Comparison of ENCODE assay signal across 8 cellular contexts in genomic region chr20:63978319-63979220, GRCh38. TPM values are rescaled to one million over a fixed set of nuclear protein-coding genes. Genes with fewer than 3 reads are reported as not detected.
DNase-seq lines count a peak whose midpoint lies in the region; ATAC-seq and TF ChIP-seq lines count a peak whose summit lies in the region.

No MANE protein-coding gene starts in this region.

- CTCF ChIA-PET in activated B cell treated with CpG ODN at 0.5 μM for 24 hours (lab: Charles Lee): interaction anchor here (0.8 to 2.3 kb wide), 3 partner anchors 141 to 441 kb away, joined by 3 to 19 read pairs (median 8); partner anchors contain the start of gene PTK6

- intact Hi-C loops in activated B cell treated with CpG ODN at 0.5 μM for 24 hours (cut with micrococcal nuclease) (loop anchor here (1.0 kb wide), 2 partner anchors 82 to 458 kb away; partner anchors contain the start of gene PPDPF), thyroid gland (cut with DNase I) (no loop called here)

- H2AFZ ChIP-seq in DND-41 (ENCODE audit: low read depth, low read length): peak overlapping the region; percentile 65

- H3K4me2 ChIP-seq in DND-41 (ENCODE audit: insufficient read depth, low read length): peak overlapping the region; percentile 89

- H3K9me3 Mint-ChIP-seq in activated B cell treated with CpG ODN at 0.5 μM for 24 hours: no peaks in the 10 kb centered on the region
- H3K9me3 Mint-ChIP-seq in effector memory CD8-positive, alpha-beta T cell: no peaks in the 10 kb centered on the region

- no peaks in the 10 kb centered on the region for H3K27me3 Mint-ChIP-seq in activated B cell treated with CpG ODN at 0.5 μM for 24 hours
- no peaks in the 10 kb centered on the region for H3K27me3 Mint-ChIP-seq in effector memory CD8-positive, alpha-beta T cell

- POLR2A ChIA-PET in activated B cell treated with CpG ODN at 0.5 μM for 24 hours (lab: Charles Lee): interaction anchor here (0.8 to 3.9 kb wide), 8 partner anchors 23 to 458 kb away, joined by 3 to 28 read pairs (median 8); partner anchors contain the start of genes ARFRP1, OPRL1, PPDPF and PTK6

- peak overlapping the region; percentile 80 for H3K27ac Mint-ChIP-seq in activated B cell treated with CpG ODN at 0.5 μM for 24 hours
- peak overlapping the region; percentile 83 to 85 for H3K27ac Mint-ChIP-seq in effector memory CD8-positive, alpha-beta T cell

- peak in 1 of 2 donors; percentile 55 for TF ChIP-seq POLR2A in thyroid gland (IDR thresholded peaks at IDR 0.05)

- ATAC-seq in DND-41 (ENCODE audit: insufficient read depth, low read depth) (peak; percentile 12; the same call in 1 of the 3 replicates), GM21576 (IDR thresholded peaks at IDR 0.05; ENCODE audit: unreplicated experiment) (peak; percentile 37), activated B cell treated with CpG ODN at 0.5 μM for 24 hours (ENCODE audit: low read depth) (peak; percentile 40)
- peak; percentile 16 for ATAC-seq in effector memory CD8-positive, alpha-beta T cell (replicated peaks)

- peak overlapping the region; percentile 76 for H3K9ac ChIP-seq in DND-41 (ENCODE audit: low read depth, low read length)
- H3K9ac ChIP-seq in muscle layer of colon (ENCODE audit: low read length): no peak overlapping the region

- H3K79me2 ChIP-seq in DND-41 (ENCODE audit: insufficient read depth, low read length): peaks cover 31% of the 10 kb centered on the region

- peaks cover 52% of the 10 kb centered on the region for H3K4me1 Mint-ChIP-seq in activated B cell treated with CpG ODN at 0.5 μM for 24 hours
- peaks cover 53 to 64% of the 10 kb centered on the region in 2 donors for H3K4me1 Mint-ChIP-seq in effector memory CD8-positive, alpha-beta T cell (ENCODE audit: low read depth in 2 of 2)

- peaks cover 27% of the 10 kb centered on the region for H3K36me3 Mint-ChIP-seq in activated B cell treated with CpG ODN at 0.5 μM for 24 hours (ENCODE audit: low read depth)
- H3K36me3 Mint-ChIP-seq in effector memory CD8-positive, alpha-beta T cell (ENCODE audit: insufficient read depth): peaks cover 38% of the 10 kb centered on the region

- 24 to 45% methylated on average over 12 to 23 of the region's 52 CpGs for WGBS in thyroid gland, 2 donors

- no peaks in the 10 kb centered on the region for H3K27me3 ChIP-seq in DND-41 (ENCODE audit: insufficient read depth, low read length, poor library complexity)
- H3K27me3 ChIP-seq in muscle layer of colon (ENCODE audit: control insufficient read depth in 1 of 2, insufficient read depth in 2 of 2, low read length in 2 of 2): peaks cover 0 to 13% of the 10 kb centered on the region in 2 donors
- no peaks in the 10 kb centered on the region for H3K27me3 ChIP-seq in thyroid gland

- H3K4me3 Mint-ChIP-seq in activated B cell treated with CpG ODN at 0.5 μM for 24 hours: peak overlapping the region; percentile 84
- H3K4me3 Mint-ChIP-seq in effector memory CD8-positive, alpha-beta T cell: peak overlapping the region; percentile 77 to 88

- H3K36me3 ChIP-seq in DND-41 (ENCODE audit: insufficient read depth, low read length): peaks cover 33% of the 10 kb centered on the region
- H3K36me3 ChIP-seq in muscle layer of colon (ENCODE audit: insufficient read depth, low read length): peaks cover 9% of the 10 kb centered on the region
- peaks cover 0 to under 1% of the 10 kb centered on the region in 2 donors for H3K36me3 ChIP-seq in thyroid gland

- H3K4me1 ChIP-seq in DND-41 (ENCODE audit: insufficient read depth, low read length) (peaks cover 47% of the 10 kb centered on the region), muscle layer of colon (ENCODE audit: insufficient read depth, low read length) (peaks cover 29% of the 10 kb centered on the region), thyroid gland (peaks cover 24 to 32% of the 10 kb centered on the region in 2 donors)

- peak; percentile 63 for DNase-seq in DND-41
- DNase-seq in MV-4-11 (lab: John Stamatoyannopoulos, UW): peak; percentile 72
- DNase-seq in activated B cell treated with CpG ODN at 0.5 μM for 24 hours: peak; percentile 72
- peak in 2 of 3 experiments; percentile 29 to 37 for DNase-seq in effector memory CD8-positive, alpha-beta T cell
- DNase-seq in thyroid gland: peak; percentile 84 to 89
- DNase-seq in putamen (ENCODE audit: low spot score): no peak

- peak overlapping the region; percentile 55 for H3K27ac ChIP-seq in DND-41 (ENCODE audit: low read length)
- H3K27ac ChIP-seq in muscle layer of colon (ENCODE audit: low read depth, low read length): no peak overlapping the region
- peak overlapping the region in 1 of 3 donors; percentile 59 for H3K27ac ChIP-seq in thyroid gland

- H3K9me3 ChIP-seq in DND-41 (ENCODE audit: insufficient read depth, low read length, severe bottlenecking): no peaks in the 10 kb centered on the region
- no peaks in the 10 kb centered on the region for H3K9me3 ChIP-seq in muscle layer of colon (ENCODE audit: low read length)
- H3K9me3 ChIP-seq in thyroid gland: no peaks in the 10 kb centered on the region

- H3K4me3 ChIP-seq in DND-41 (ENCODE audit: low read depth in 1 of 2, low read length in 2 of 2): peak overlapping the region; percentile 34 to 97; a peak in 3 of 4 replicates
- peak overlapping the region; percentile 38 to 47 for H3K4me3 ChIP-seq in muscle layer of colon (ENCODE audit: low read depth in 1 of 2, low read length in 2 of 2)
- H3K4me3 ChIP-seq in thyroid gland (replicated peaks in 1 of 3): peak overlapping the region; percentile 45 to 75 (median 49)

- no peak for TF ChIP-seq CTCF in DND-41 (IDR thresholded peaks at IDR 0.05; ENCODE audit: borderline replicate concordance, extremely low read depth, low read length, poor library complexity, severe bottlenecking)
- TF ChIP-seq CTCF in activated B cell treated with CpG ODN at 0.5 μM for 24 hours (IDR thresholded peaks at IDR 0.05): no peak
- no peak for TF ChIP-seq CTCF in thyroid gland (IDR thresholded peaks at IDR 0.05)

- peaks cover 18% of the 10 kb centered on the region for H4K20me1 ChIP-seq in DND-41 (ENCODE audit: insufficient read depth, low read length)

RNA-seq across cellular contexts. Expression of gene SAMD10, which starts 0.9 kb away (rescaled TPM):
- total RNA-seq in activated B cell treated with CpG ODN at 0.5 μM for 24 hours (6.8 and 9.0 TPM in 2 replicates), thyroid gland (1 to 10 TPM; 1.1 to 6.4 (median 5.0) TPM)

RNA-seq across cellular contexts. Expression of gene PRPF6, which starts 2.4 kb away (rescaled TPM):
- 75.7 and 75.8 TPM in 2 replicates for total RNA-seq in activated B cell treated with CpG ODN at 0.5 μM for 24 hours
- total RNA-seq in thyroid gland: 10 to 100 TPM; 62.8 to 76.2 (median 70.1) TPM

RNA-seq across cellular contexts. Expression of gene ZNF512B, which starts 8.8 kb away (rescaled TPM):
- total RNA-seq in activated B cell treated with CpG ODN at 0.5 μM for 24 hours: 10.2 and 12.0 TPM in 2 replicates
- total RNA-seq in thyroid gland: 10 to 100 TPM; 13.4 to 24.8 (median 19.0) TPM

RNA-seq across cellular contexts. Expression of gene UCKL1, which starts 22.4 kb away (rescaled TPM):
- 43.6 and 49.7 TPM in 2 replicates for total RNA-seq in activated B cell treated with CpG ODN at 0.5 μM for 24 hours
- total RNA-seq in thyroid gland: 10 to 100 TPM; 21.6 to 44.3 (median 29.3) TPM

RNA-seq across cellular contexts. Expression of gene C20orf204, which starts 57.4 kb away (rescaled TPM):
- 1.6 and 2.2 TPM in 2 replicates for total RNA-seq in activated B cell treated with CpG ODN at 0.5 μM for 24 hours
- 1 to 10 TPM in 1 of 4 donors, under 1 TPM in 3; 0.11 to 2.6 (median 0.59) TPM for total RNA-seq in thyroid gland
